Comparison of ENCODE assay signal across 10 cellular contexts in genomic region chr12:82650627-82651337, GRCh38. TPM values are rescaled to one million over a fixed set of nuclear protein-coding genes. Genes with fewer than 3 reads are reported as not detected.
DNase-seq lines count a peak whose midpoint lies in the region; FAIRE-seq and TF ChIP-seq lines count a peak whose summit lies in the region.
"Had no signal": no experiment of that assay in that cellular context is flagged by ENCODE, and none has a peak within 500 bp of the region (broad histone marks: within the 10 kb centered on the region; RNA-seq: fewer than 3 reads in every experiment).

No MANE protein-coding gene starts in this region.

- no peak for TF ChIP-seq RAD21 in H1 (IDR thresholded peaks at IDR 0.05 in 1 of 2, conservative IDR thresholded peaks at IDR 0.05 in 1 of 2; ENCODE audit: low read depth in 2 of 2, low read length in 2 of 2)

- no peaks in the 10 kb centered on the region for H3K27me3 ChIP-seq in GM23248 (replicated peaks; ENCODE audit: insufficient read depth)
- no peaks in the 10 kb centered on the region for H3K27me3 ChIP-seq in H1 (replicated peaks in 1 of 4; ENCODE audit: control insufficient read depth in 3 of 4, extremely low read depth in 1 of 4, insufficient read depth in 3 of 4, low read length in 3 of 4)
- H3K27me3 ChIP-seq in suprapubic skin, result no peaks in the 10 kb centered on the region

- H2AFZ ChIP-seq in GM23248 (no peak overlapping the region), H1 (ENCODE audit: low read length) (peak overlapping the region; percentile 41; the same call in 1 of the 2 replicates)

- H4K8ac ChIP-seq in H1 (ENCODE audit: extremely low read depth, insufficient read depth, low read length), result no peak overlapping the region

- no peak overlapping the region for H2BK12ac ChIP-seq in H1 (ENCODE audit: low read depth, low read length)

- no peaks in the 10 kb centered on the region for H3F3A ChIP-seq in GM23248 (ENCODE audit: insufficient read depth)

- CTCF ChIA-PET in H1 (lab: Charles Lee; ENCODE audit: partially characterized antibody), result interaction anchor here (1.5 to 1.7 kb wide), 2 partner anchors 8 to 10 kb away, joined by 3 read pairs; no protein-coding TSS in a partner anchor

- no peak overlapping the region for H3K4ac ChIP-seq in H1 (replicated peaks; ENCODE audit: insufficient read length, low read depth, low read length)

- H3K36me3 ChIP-seq in GM23248 (ENCODE audit: low read depth) (no peaks in the 10 kb centered on the region), H1 (ENCODE audit: control insufficient read depth in 2 of 4, insufficient read depth in 4 of 4, low read length in 3 of 4) (no peaks in the 10 kb centered on the region), suprapubic skin (no peaks in the 10 kb centered on the region)

- no peak overlapping the region for H2AK5ac ChIP-seq in H1 (ENCODE audit: low read depth, low read length)

- DNase-seq in DMS 273 (lab: John Stamatoyannopoulos, UW; ENCODE audit: unreplicated experiment) (peak; percentile 32), DMS 273 treated with DMSO at 0.1 percent for 48 hours (lab: John Stamatoyannopoulos, UW) (no peak), GM23248 (peak; percentile 39), HuH-7.5 (ENCODE audit: low spot score) (peak; percentile 14), H1 (ENCODE audit: low read depth in 1 of 2, low spot score in 2 of 2) (no peak), suprapubic skin (ENCODE audit: low spot score in 2 of 2) (no peak), C1 segment of cervical spinal cord (lab: John Stamatoyannopoulos, UW) (no peak), D341Med (ENCODE audit: low spot score) (no peak)

- H3K27ac ChIP-seq in GM23248, result no peak overlapping the region
- no peak overlapping the region for H3K27ac ChIP-seq in H1 (ENCODE audit: low read depth, low read length)
- H3K27ac ChIP-seq in suprapubic skin, result peak overlapping the region; percentile 70
- H3K27ac ChIP-seq: 22Rv1, VCaP had no signal

- H3K4me2 ChIP-seq in GM23248 (ENCODE audit: unreplicated experiment) (no peak overlapping the region), H1 (ENCODE audit: insufficient read depth in 1 of 2, low read depth in 2 of 2, low read length in 2 of 2) (no peak overlapping the region)

- no peak overlapping the region for H3K9ac ChIP-seq in GM23248
- no peak overlapping the region for H3K9ac ChIP-seq in H1 (replicated peaks in 1 of 4; ENCODE audit: extremely low read depth in 1 of 4, low read depth in 3 of 4, low read length in 3 of 4)

- 13 to 24% methylated on average over 3 of the region's 3 CpGs for WGBS in GM23248 (ENCODE audit: low coverage in 1 of 2, low lambda C conversion rate in 2 of 2, missing lambda C conversion rate in 2 of 2), 2 experiments
- WGBS in H1 (ENCODE audit: extremely low coverage in 1 of 2, insufficient coverage in 1 of 2, insufficient read length in 1 of 2, insufficient replicate concordance in 2 of 2, low coverage in 1 of 2, low lambda C conversion rate in 2 of 2, missing lambda C conversion rate in 1 of 2), 2 experiments, result 82% methylated on average over 3 of the region's 3 CpGs; no CpG with 5 or more reads in 1 of the 2 experiments
- WGBS in suprapubic skin, result 34% methylated on average over 3 of the region's 3 CpGs

- H3K4me1 ChIP-seq in GM23248 (ENCODE audit: insufficient read depth), result 0 out of 2 replicates have a peak, but pooled peaks cover 3% of the 10 kb centered on the region
- H3K4me1 ChIP-seq in H1 (replicated peaks in 1 of 4; ENCODE audit: control insufficient read depth in 3 of 4, insufficient read depth in 4 of 4, low read length in 3 of 4), result peaks cover 0 to 3% (median 0%) of the 10 kb centered on the region in 4 experiments; a peak in 2 of 7 replicates
- peaks cover 16% of the 10 kb centered on the region for H3K4me1 ChIP-seq in suprapubic skin

- no peak overlapping the region for H3K56ac ChIP-seq in H1 (replicated peaks; ENCODE audit: insufficient read length, low read depth, low read length)

- H3K79me2 ChIP-seq in GM23248 (ENCODE audit: insufficient read depth) (no peaks in the 10 kb centered on the region), H1 (ENCODE audit: control insufficient read depth in 1 of 2, insufficient read depth in 2 of 2, low read length in 2 of 2) (no peaks in the 10 kb centered on the region)

- H3K23ac ChIP-seq in H1 (ENCODE audit: insufficient read length), result no peak overlapping the region

- H3K79me1 ChIP-seq in H1 (ENCODE audit: low read depth, low read length), result no peaks in the 10 kb centered on the region

- no peak for TF ChIP-seq CTCF in H1 (IDR thresholded peaks at IDR 0.05; ENCODE audit: control extremely low read depth in 1 of 3, insufficient read depth in 1 of 3, low read depth in 1 of 3, low read length in 3 of 3)
- TF ChIP-seq CTCF in suprapubic skin (IDR thresholded peaks at IDR 0.05), result no peak

- in situ Hi-C loops in GM23248 (cut with MboI), result no loop called here

- no peak for FAIRE-seq in H1 (lab: Jason Lieb, UNC)

- POLR2A ChIA-PET in H1 (lab: Charles Lee; ENCODE audit: partially characterized antibody), result no interaction called here

- no peak for TF ChIP-seq POLR2A in H1 (IDR thresholded peaks at IDR 0.05; ENCODE audit: control extremely low read depth in 1 of 2, low read depth in 2 of 2, low read length in 2 of 2)
- TF ChIP-seq POLR2A in suprapubic skin (IDR thresholded peaks at IDR 0.05), result no peak

- H3K23me2 ChIP-seq in H1 (ENCODE audit: low read depth, low read length), result no peaks in the 10 kb centered on the region

- TF ChIP-seq EP300 in H1 (IDR thresholded peaks at IDR 0.05; ENCODE audit: borderline replicate concordance in 1 of 2, low read depth in 2 of 2, low read length in 2 of 2) (no peak), suprapubic skin (IDR thresholded peaks at IDR 0.05) (no peak)

- H3K9me2 ChIP-seq in GM23248 (ENCODE audit: insufficient read depth), result no peaks in the 10 kb centered on the region

- H3K14ac ChIP-seq in H1 (ENCODE audit: insufficient read length), result no peak overlapping the region

- H3K9me3 ChIP-seq in GM23248 (ENCODE audit: low read depth) (no peaks in the 10 kb centered on the region), H1 (ENCODE audit: insufficient read depth in 2 of 2, low read depth in 1 of 2, low read length in 1 of 2) (no peaks in the 10 kb centered on the region), suprapubic skin (no peaks in the 10 kb centered on the region)

- no peak overlapping the region for H2BK5ac ChIP-seq in H1 (ENCODE audit: low read depth, low read length)

- H3K18ac ChIP-seq in H1 (ENCODE audit: extremely low read depth, low read length), result no peak overlapping the region

- H4K5ac ChIP-seq in H1 (ENCODE audit: insufficient read length, low read depth, low read length), result no peak overlapping the region

- H3K4me3 ChIP-seq in GM23248 (no peak overlapping the region), H1 (ENCODE audit: extremely low read depth in 1 of 4, insufficient read depth in 2 of 4, low read depth in 3 of 4, low read length in 4 of 4) (no peak overlapping the region), suprapubic skin (no peak overlapping the region)

- no peak overlapping the region for H4K91ac ChIP-seq in H1 (replicated peaks; ENCODE audit: insufficient read length, low read length)

- no peaks in the 10 kb centered on the region for H4K20me1 ChIP-seq in GM23248 (ENCODE audit: insufficient read depth)
- no peaks in the 10 kb centered on the region for H4K20me1 ChIP-seq in H1 (replicated peaks in 1 of 2; ENCODE audit: control insufficient read depth in 1 of 2, insufficient read depth in 2 of 2, low read length in 2 of 2)

- no peak overlapping the region for H2BK120ac ChIP-seq in H1 (replicated peaks; ENCODE audit: low read depth, low read length)

- no peak overlapping the region for H2BK20ac ChIP-seq in H1 (ENCODE audit: low read length)

- no peak overlapping the region for H2BK15ac ChIP-seq in H1 (ENCODE audit: low read length)

TF ChIP-seq in H1, 55 proteins besides CTCF, POLR2A, EP300 and RAD21 (continues in another document):
- TF ChIP-seq CHD2 (IDR thresholded peaks at IDR 0.05; ENCODE audit: low read length) (no peak), CTBP2 (IDR thresholded peaks at IDR 0.05; ENCODE audit: borderline replicate concordance, insufficient read depth, insufficient read length, low read length) (no peak), TAF7 (optimal IDR thresholded peaks at IDR 0.05; ENCODE audit: borderline replicate concordance, low read depth, low read length) (no peak), NANOG (IDR thresholded peaks at IDR 0.05; ENCODE audit: insufficient read depth, low read depth, low read length, poor library complexity, severe bottlenecking) (no peak), RBBP5 (IDR thresholded peaks at IDR 0.05; ENCODE audit: borderline replicate concordance, low read depth, low read length) (no peak), EGR1 (IDR thresholded peaks at IDR 0.05; ENCODE audit: borderline replicate concordance, low read depth, low read length) (no peak), SUZ12 (IDR thresholded peaks at IDR 0.05; ENCODE audit: low read length) (no peak), EZH2 (IDR thresholded peaks at IDR 0.05; ENCODE audit: low read depth, low read length, severe bottlenecking) (no peak), E2F6 (IDR thresholded peaks at IDR 0.05) (no peak), SRF (IDR thresholded peaks at IDR 0.05; ENCODE audit: low read depth, low read length) (no peak), KDM4A (IDR thresholded peaks at IDR 0.05; ENCODE audit: low read depth, low read length, severe bottlenecking) (no peak), CBX5 (IDR thresholded peaks at IDR 0.05; ENCODE audit: low read depth, low read length) (no peak), RXRA (IDR thresholded peaks at IDR 0.05; ENCODE audit: insufficient read depth, low read depth, low read length) (no peak)

RNA-seq across cellular contexts. Expression of gene TMTC2, which starts 35.9 kb away (rescaled TPM):
- total RNA-seq in GM23248 (2014; rRNA removed; shearing (Covaris generic)), result 3.5 and 5.6 TPM in 2 replicates
- 0.36 and 0.58 TPM in 2 replicates for polyA plus RNA-seq in GM23248 (2016; fragmentation: Nextera tagmentation; extraction: Ambion mirVana)
- 3.9 and 4.2 TPM in 2 replicates for total RNA-seq in H1 (2021; fragmentation: NEBNext Ultra II Directional; extraction: Animal tissue kit (Norgen Biotek cat#: 25700))
- 2.3 and 2.7 TPM in 2 replicates for polyA plus RNA-seq in H1 (2011; rRNA removed)
- polyA plus RNA-seq in H1 (2011; cell fraction: cytosol; rRNA removed), result 2.8 TPM
- 5.5 TPM for polyA plus RNA-seq in H1 (2011; cell fraction: nucleus; rRNA removed)
- 2.4 to 2.9 TPM (median 2.5 TPM) in 4 replicates for polyA plus RNA-seq in H1 (2012, experiment 1 of 2)
- 0.59 TPM for polyA plus RNA-seq in H1 (2012, experiment 2 of 2)
- 3.2 TPM for polyA plus RNA-seq in H1 (2013, experiment 1 of 2)
- 3.6 TPM for polyA plus RNA-seq in H1 (2013, experiment 2 of 2)
- 10.5 and 10.8 TPM in 2 replicates for polyA minus RNA-seq in H1 (2011; rRNA and poly(A)+ RNA removed)
- polyA minus RNA-seq in H1 (2011; cell fraction: cytosol; rRNA and poly(A)+ RNA removed), result 3.8 TPM
- polyA minus RNA-seq in H1 (2011; cell fraction: nucleus; rRNA and poly(A)+ RNA removed), result 31.0 TPM
- total RNA-seq in suprapubic skin, result 10 to 100 TPM; 16.7 to 21.1 (median 18.9) TPM

Comparison
In these comparisons a context has a peak if more than half of its experiments do, and no peak if none do; other contexts are left out.
1. DNase-seq: peak in DMS 273 (single experiment), GM23248 (single experiment) and HuH-7.5 (single experiment); none in DMS 273 treated with DMSO at 0.1 percent for 48 hours (single experiment), H1 (0 of 2), suprapubic skin (0 of 2), C1 segment of cervical spinal cord (0 of 14) and D341Med (single experiment).